Comparison of ENCODE assay signal across 12 cellular contexts in the genomic region with DNA sequence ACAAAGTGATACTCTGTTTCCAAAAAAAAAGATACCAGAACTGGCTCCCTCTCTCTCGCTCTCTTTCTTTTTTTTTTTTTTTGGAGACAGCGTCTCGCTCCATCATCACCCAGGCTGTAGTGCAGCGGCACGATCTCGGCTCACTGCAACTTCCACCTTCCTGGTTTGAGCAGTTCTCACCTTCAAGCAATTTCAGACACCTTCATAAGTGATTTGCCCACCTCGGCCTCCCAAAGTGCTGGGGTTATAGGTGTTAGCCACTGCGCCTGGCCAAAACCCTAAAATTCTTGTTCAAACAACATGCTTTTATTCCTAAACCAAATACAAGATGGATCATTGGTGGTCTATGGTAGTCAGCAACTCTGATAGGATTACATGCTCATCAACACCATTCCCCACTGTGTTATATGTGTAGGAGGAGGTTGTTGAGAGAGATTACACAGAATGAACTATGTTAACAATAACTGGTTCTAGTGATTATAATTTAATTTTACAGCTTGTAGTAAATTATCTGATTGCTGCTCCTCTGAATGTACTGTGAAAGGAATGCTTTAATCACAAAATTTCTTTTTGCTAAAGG.
"Had no signal": no experiment of that assay in that cellular context is flagged by ENCODE, and none has a peak within 500 bp of the region (broad histone marks: within the 10 kb centered on the region; RNA-seq: fewer than 3 reads in every experiment).

No MANE protein-coding gene starts in this region.

- DNase-seq: activated CD4-positive, CD25-positive, alpha-beta regulatory T cell treated with anti-CD3 and anti-CD28 coated beads, Interleukin-2, amount 50 U/mL, for 72 hours; activated effector memory CD4-positive, alpha-beta T cell treated with Interleukin-2 at 50 U/mL for 16 hours; effector CD8-positive, alpha-beta T cell; gastrocnemius medialis; heart right ventricle; left lung; mesenchymal stem cell; psoas muscle; sigmoid colon; stimulated activated CD4-positive, alpha-beta T cell treated with anti-CD3 and anti-CD28 coated beads, Interleukin-2, amount 100 ng/mL, for 24 hours; trophoblast cell had no signal

- ATAC-seq: gastrocnemius medialis, heart right ventricle, left lung, psoas muscle had no signal

- H3K4me3 Mint-ChIP-seq: T-helper 2 cell treated with Interferon-gamma antibody and Interleukin-4, amounts not matched to agents 5 μg/mL and 100 μg/mL, for 36 hours had no signal

- H3K9me3 Mint-ChIP-seq: T-helper 2 cell treated with Interferon-gamma antibody and Interleukin-4, amounts not matched to agents 5 μg/mL and 100 μg/mL, for 36 hours had no signal
